ENCODE assay signal across 9 cellular contexts in the genomic region with DNA sequence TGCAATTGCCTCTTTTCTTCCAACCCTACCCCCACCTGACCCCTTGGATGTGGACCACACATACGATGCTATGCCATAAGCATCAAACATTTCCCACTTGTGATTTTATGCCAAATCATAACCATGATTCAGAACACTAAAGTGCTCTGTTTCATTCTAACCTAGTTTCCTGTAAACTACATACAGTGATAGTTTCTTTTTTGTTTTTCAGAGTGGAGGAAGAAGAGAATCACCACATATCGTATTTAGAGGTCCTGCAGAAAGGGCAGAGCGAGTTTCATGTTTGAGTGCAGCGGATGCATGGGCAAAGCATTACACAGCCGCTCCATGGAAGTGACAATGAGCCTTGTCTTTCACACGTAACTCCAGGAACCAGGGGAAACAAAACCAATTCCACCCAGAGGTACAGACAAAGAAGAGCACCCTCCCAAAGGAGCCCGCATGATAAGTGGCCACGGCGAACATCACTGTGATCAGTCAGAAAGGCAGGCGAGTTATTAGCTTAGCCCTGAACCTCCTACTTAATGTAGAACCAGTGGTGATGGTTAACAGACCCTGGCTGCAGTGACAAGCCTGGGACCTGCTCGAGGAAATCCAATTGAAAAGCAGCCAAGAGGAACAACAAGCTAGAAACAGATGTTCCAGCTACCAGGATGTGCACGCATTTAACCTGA.
DNase-seq lines count a peak whose midpoint lies in the region; ATAC-seq and TF ChIP-seq lines count a peak whose summit lies in the region.
"Had no signal": no experiment of that assay in that cellular context is flagged by ENCODE, and none has a peak within 500 bp of the region (broad histone marks: within the 10 kb centered on the region; RNA-seq: fewer than 3 reads in every experiment).

No MANE protein-coding gene starts in this region.

- WGBS in aorta, 2 donors: 57 to 58% methylated on average over 12 of the region's 12 CpGs

- no peaks in the 10 kb centered on the region for H3K36me3 Mint-ChIP-seq in activated CD4-positive, alpha-beta memory T cell treated with anti-CD3 and anti-CD28 coated beads for 36 hours
- no peaks in the 10 kb centered on the region for H3K36me3 Mint-ChIP-seq in stimulated activated naive B cell treated with anti-CD40 and anti-IgM and Interleukin-4, amounts not matched to agents 10 μg/mL and 1 μg/mL and 100 μg/mL, for 72 hours
- H3K36me3 Mint-ChIP-seq: naive B cell had no signal

- DNase-seq in stimulated activated CD4-positive, alpha-beta T cell treated with anti-CD3 and anti-CD28 coated beads, Interleukin-15, amount 100 ng/mL, for 24 hours: peak; percentile 51
- DNase-seq in stimulated activated CD4-positive, alpha-beta T cell treated with anti-CD3 and anti-CD28 coated beads, Interleukin-12 subunit alpha, Interleukin-12 subunit beta, amount 100 ng/mL, for 4 hours: no peak
- peak; percentile 69 for DNase-seq in activated CD4-positive, alpha-beta memory T cell treated with anti-CD3 and anti-CD28 coated beads for 36 hours
- DNase-seq in stimulated activated naive B cell treated with anti-CD40 and anti-IgM and Interleukin-4, amounts not matched to agents 10 μg/mL and 1 μg/mL and 100 μg/mL, for 72 hours: no peak
- DNase-seq in aorta (no peak), lower lobe of right lung (no peak), left lobe of liver (ENCODE audit: low spot score) (no peak)
- DNase-seq: naive B cell had no signal

- H3K9me3 Mint-ChIP-seq in activated CD4-positive, alpha-beta memory T cell treated with anti-CD3 and anti-CD28 coated beads for 36 hours: no peaks in the 10 kb centered on the region
- H3K9me3 Mint-ChIP-seq in stimulated activated naive B cell treated with anti-CD40 and anti-IgM and Interleukin-4, amounts not matched to agents 10 μg/mL and 1 μg/mL and 100 μg/mL, for 72 hours: no peaks in the 10 kb centered on the region
- H3K9me3 Mint-ChIP-seq: naive B cell had no signal

- POLR2A ChIA-PET in activated CD4-positive, alpha-beta memory T cell treated with anti-CD3 and anti-CD28 coated beads for 36 hours (lab: Charles Lee): interaction anchor here (0.6 to 2.2 kb wide), 4 partner anchors 10 to 64 kb away, joined by 3 to 15 read pairs (median 6); partner anchors contain the start of gene ZNF281

- peaks cover 13% of the 10 kb centered on the region for H3K27me3 Mint-ChIP-seq in activated CD4-positive, alpha-beta memory T cell treated with anti-CD3 and anti-CD28 coated beads for 36 hours
- H3K27me3 Mint-ChIP-seq in stimulated activated naive B cell treated with anti-CD40 and anti-IgM and Interleukin-4, amounts not matched to agents 10 μg/mL and 1 μg/mL and 100 μg/mL, for 72 hours: peaks cover 6 to 8% of the 10 kb centered on the region in 2 donors

- no peaks in the 10 kb centered on the region for H3K4me1 ChIP-seq in aorta (ENCODE audit: control insufficient read depth in 1 of 2, insufficient read depth in 2 of 2, low read length in 2 of 2)
- H3K4me1 ChIP-seq in lower lobe of right lung: no peaks in the 10 kb centered on the region

- H3K4me3 ChIP-seq in aorta (ENCODE audit: low read length in 2 of 2) (no peak overlapping the region), lower lobe of right lung (no peak overlapping the region)

- H3K9me3 ChIP-seq in aorta (ENCODE audit: control insufficient read depth, low read length) (no peaks in the 10 kb centered on the region), lower lobe of right lung (no peaks in the 10 kb centered on the region)

- intact Hi-C loops in activated CD4-positive, alpha-beta memory T cell treated with anti-CD3 and anti-CD28 coated beads for 36 hours (cut with micrococcal nuclease): loop anchor here (1.0 to 10.0 kb wide), 9 partner anchors 9 to 1249 kb away; partner anchors contain the start of gene ZNF281
- intact Hi-C loops in aorta (cut with DNase I): no loop called here
- intact Hi-C loops in lower lobe of right lung (cut with DNase I): no loop called here

- peak overlapping the region; percentile 41 for H3K4me3 Mint-ChIP-seq in activated CD4-positive, alpha-beta memory T cell treated with anti-CD3 and anti-CD28 coated beads for 36 hours
- H3K4me3 Mint-ChIP-seq in stimulated activated naive B cell treated with anti-CD40 and anti-IgM and Interleukin-4, amounts not matched to agents 10 μg/mL and 1 μg/mL and 100 μg/mL, for 72 hours: no peak overlapping the region
- H3K4me3 Mint-ChIP-seq: naive B cell had no signal

- ATAC-seq in HG02973 (IDR thresholded peaks at IDR 0.05; ENCODE audit: unreplicated experiment) (peak; percentile 72), aorta (ENCODE audit: low FRiP score) (no peak), lower lobe of right lung (no peak), left lobe of liver (no peak)
- peak; percentile 36 to 61 for ATAC-seq in stimulated activated naive B cell treated with anti-CD40 and anti-IgM and Interleukin-4, amounts not matched to agents 10 μg/mL and 1 μg/mL and 100 μg/mL, for 72 hours (replicated peaks)

- no peak for TF ChIP-seq CTCF in lower lobe of right lung (IDR thresholded peaks at IDR 0.05)

- no peaks in the 10 kb centered on the region for H3K36me3 ChIP-seq in aorta (ENCODE audit: control insufficient read depth in 1 of 2, insufficient read depth in 2 of 2, low read length in 1 of 2)
- H3K36me3 ChIP-seq in lower lobe of right lung: no peaks in the 10 kb centered on the region

- CTCF ChIA-PET in activated CD4-positive, alpha-beta memory T cell treated with anti-CD3 and anti-CD28 coated beads for 36 hours (lab: Charles Lee): interaction anchor here (0.7 to 1.7 kb wide), 3 partner anchors 10 to 25 kb away, joined by 5 to 12 read pairs (median 5); no protein-coding TSS in a partner anchor

- H3K27ac ChIP-seq in aorta (ENCODE audit: low read depth in 1 of 2, low read length in 2 of 2) (no peak overlapping the region), lower lobe of right lung (no peak overlapping the region)

- peak overlapping the region; percentile 65 for H3K27ac Mint-ChIP-seq in activated CD4-positive, alpha-beta memory T cell treated with anti-CD3 and anti-CD28 coated beads for 36 hours
- peak overlapping the region; percentile 62 for H3K27ac Mint-ChIP-seq in stimulated activated naive B cell treated with anti-CD40 and anti-IgM and Interleukin-4, amounts not matched to agents 10 μg/mL and 1 μg/mL and 100 μg/mL, for 72 hours
- H3K27ac Mint-ChIP-seq: naive B cell had no signal

- no peaks in the 10 kb centered on the region for H3K27me3 ChIP-seq in aorta (ENCODE audit: control insufficient read depth in 1 of 2, insufficient read depth in 2 of 2, low read length in 1 of 2)
- no peaks in the 10 kb centered on the region for H3K27me3 ChIP-seq in lower lobe of right lung (ENCODE audit: low read depth)

- H3K4me1 Mint-ChIP-seq in activated CD4-positive, alpha-beta memory T cell treated with anti-CD3 and anti-CD28 coated beads for 36 hours (ENCODE audit: low read depth): peaks cover 42% of the 10 kb centered on the region
- peaks cover 6 to 11% of the 10 kb centered on the region in 2 donors for H3K4me1 Mint-ChIP-seq in stimulated activated naive B cell treated with anti-CD40 and anti-IgM and Interleukin-4, amounts not matched to agents 10 μg/mL and 1 μg/mL and 100 μg/mL, for 72 hours

Comparison
In these comparisons a context has a peak if more than half of its experiments do, and no peak if none do; other contexts are left out.
1. DNase-seq: peak in stimulated activated CD4-positive, alpha-beta T cell treated with anti-CD3 and anti-CD28 coated beads, Interleukin-15, amount 100 ng/mL, for 24 hours (single experiment) and activated CD4-positive, alpha-beta memory T cell treated with anti-CD3 and anti-CD28 coated beads for 36 hours (single experiment); none in stimulated activated CD4-positive, alpha-beta T cell treated with anti-CD3 and anti-CD28 coated beads, Interleukin-12 subunit alpha, Interleukin-12 subunit beta, amount 100 ng/mL, for 4 hours (single experiment), stimulated activated naive B cell treated with anti-CD40 and anti-IgM and Interleukin-4, amounts not matched to agents 10 μg/mL and 1 μg/mL and 100 μg/mL, for 72 hours (single experiment), aorta (0 of 2), lower lobe of right lung (single experiment) and left lobe of liver (single experiment).
2. ATAC-seq: peak in HG02973 (single experiment) and stimulated activated naive B cell treated with anti-CD40 and anti-IgM and Interleukin-4, amounts not matched to agents 10 μg/mL and 1 μg/mL and 100 μg/mL, for 72 hours (2 of 2); none in aorta (single experiment), lower lobe of right lung (0 of 2) and left lobe of liver (single experiment).